Comparison of ENCODE assay signal across 11 cellular contexts in the genomic region with DNA sequence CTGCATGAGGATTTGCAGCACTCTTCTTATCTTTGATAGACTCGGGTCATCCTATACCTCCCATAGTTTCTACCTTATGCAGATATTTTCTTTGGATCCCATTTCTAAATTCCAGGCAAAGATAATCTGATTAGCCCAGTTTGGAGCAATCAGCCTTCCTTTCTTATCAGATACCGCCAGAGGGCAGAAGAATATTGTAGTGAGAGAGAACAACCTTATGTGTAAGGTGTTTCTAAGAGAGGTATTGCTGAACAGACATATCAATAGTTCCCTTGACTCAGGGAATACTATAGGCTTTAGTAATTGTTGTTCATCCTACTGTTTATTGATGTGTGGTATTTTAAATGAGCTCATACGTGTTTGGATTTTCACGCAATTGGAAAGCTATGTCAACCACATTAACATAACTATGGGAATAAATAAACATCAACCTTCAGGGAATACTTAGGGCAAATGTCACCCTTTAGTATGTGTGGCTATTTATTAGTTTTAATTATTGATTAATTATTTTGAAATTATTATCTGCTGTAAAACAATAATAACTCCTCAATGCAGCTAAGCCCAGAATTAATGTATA.
DNase-seq lines count a peak whose midpoint lies in the region; ATAC-seq and TF ChIP-seq lines count a peak whose summit lies in the region.
"Had no signal": no experiment of that assay in that cellular context is flagged by ENCODE, and none has a peak within 500 bp of the region (broad histone marks: within the 10 kb centered on the region; RNA-seq: fewer than 3 reads in every experiment).

No MANE protein-coding gene starts in this region.

- intact Hi-C loops in testis (cut with DNase I; ENCODE audit: low total_unique reads), result no loop called here

- H3K4me1 ChIP-seq in BE2C (peaks cover 4% of the 10 kb centered on the region), hepatocyte (ENCODE audit: insufficient read depth) (no peaks in the 10 kb centered on the region), testis (no peaks in the 10 kb centered on the region)

- TF ChIP-seq POLR2A in testis (IDR thresholded peaks at IDR 0.05), result no peak

- no peaks in the 10 kb centered on the region for H3K79me2 ChIP-seq in hepatocyte

- H3K27me3 ChIP-seq in BE2C, result no peaks in the 10 kb centered on the region
- no peaks in the 10 kb centered on the region for H3K27me3 ChIP-seq in hepatocyte
- H3K27me3 ChIP-seq in testis, result no peaks in the 10 kb centered on the region

- 35% methylated on average over 4 of the region's 4 CpGs for whole genome bisulfite sequencing in hepatocyte (ENCODE audit: low lambda C conversion rate, missing lambda C conversion rate)
- 63 to 78% methylated on average over 4 of the region's 4 CpGs for WGBS in testis, 2 donors

- DNase-seq in BE2C (no peak), HT1080 (ENCODE audit: low read depth) (peak; percentile 51), SK-N-DZ (ENCODE audit: low spot score) (peak; percentile 78), hepatocyte (ENCODE audit: low spot score) (peak; percentile 20), testis (no peak)
- DNase-seq in stimulated activated CD4-positive, alpha-beta T cell treated with anti-CD3 and anti-CD28 coated beads, Interleukin-4, amount 100 ng/mL, for 24 hours, result no peak
- DNase-seq: activated CD4-positive, alpha-beta T cell treated with anti-CD3 and anti-CD28 coated beads for 36 hours; activated naive CD8-positive, alpha-beta T cell treated with anti-CD3 and anti-CD28 coated beads for 36 hours; CD8-positive, alpha-beta memory T cell had no signal

- H3K9me3 ChIP-seq in BE2C (no peaks in the 10 kb centered on the region), hepatocyte (ENCODE audit: low read depth) (no peaks in the 10 kb centered on the region), testis (no peaks in the 10 kb centered on the region)

- no peaks in the 10 kb centered on the region for H3K9me2 ChIP-seq in hepatocyte (replicated peaks; ENCODE audit: insufficient read depth)

- H3K4me3 ChIP-seq in BE2C (ENCODE audit: low read depth, low read length) (no peak overlapping the region), hepatocyte (no peak overlapping the region), testis (no peak overlapping the region)

- no peak overlapping the region for H3K27ac ChIP-seq in hepatocyte
- no peak overlapping the region for H3K27ac ChIP-seq in testis

- no peaks in the 10 kb centered on the region for H4K20me1 ChIP-seq in hepatocyte (ENCODE audit: insufficient read depth, poor library complexity, severe bottlenecking)

- no peaks in the 10 kb centered on the region for H3K36me3 ChIP-seq in BE2C
- no peaks in the 10 kb centered on the region for H3K36me3 ChIP-seq in hepatocyte (replicated peaks; ENCODE audit: insufficient read depth, low read depth)
- no peaks in the 10 kb centered on the region for H3K36me3 ChIP-seq in testis (ENCODE audit: low read depth, missing control alignments)

- H2AFZ ChIP-seq in hepatocyte, result no peak overlapping the region

- no peak for ATAC-seq in HG02642 (IDR thresholded peaks at IDR 0.05; ENCODE audit: poor library complexity, unreplicated experiment)
- no peak for ATAC-seq in GM21619 (IDR thresholded peaks at IDR 0.05; ENCODE audit: unreplicated experiment)
- ATAC-seq: activated CD4-positive, alpha-beta T cell treated with anti-CD3 and anti-CD28 coated beads for 36 hours had no signal

- peak; percentile 49 for TF ChIP-seq CTCF in BE2C (IDR thresholded peaks at IDR 0.05; ENCODE audit: low read depth, low read length)
- peak; percentile 48 for TF ChIP-seq CTCF in hepatocyte (IDR thresholded peaks at IDR 0.05; ENCODE audit: poor library complexity)
- TF ChIP-seq CTCF in testis (IDR thresholded peaks at IDR 0.05), result no peak

- H3K4me2 ChIP-seq in hepatocyte, result no peak overlapping the region

Comparison
In these comparisons a context has a peak if more than half of its experiments do, and no peak if none do; other contexts are left out.
1. DNase-seq: peak in HT1080 (single experiment), SK-N-DZ (single experiment) and hepatocyte (single experiment); none in BE2C (single experiment), testis (single experiment) and stimulated activated CD4-positive, alpha-beta T cell treated with anti-CD3 and anti-CD28 coated beads, Interleukin-4, amount 100 ng/mL, for 24 hours (single experiment).
2. CTCF ChIP-seq: peak in BE2C (single experiment) and hepatocyte (single experiment); none in testis (0 of 3).